Comparison of ENCODE assay signal across 21 cellular contexts in genomic region chr10:58995058-58995596, GRCh38.
DNase-seq lines count a peak whose midpoint lies in the region; ATAC-seq, FAIRE-seq and TF ChIP-seq lines count a peak whose summit lies in the region.
"Had no signal": no experiment of that assay in that cellular context is flagged by ENCODE, and none has a peak within 500 bp of the region (broad histone marks: within the 10 kb centered on the region; RNA-seq: fewer than 3 reads in every experiment).

No MANE protein-coding gene starts in this region.

- peak overlapping the region; percentile 97 for H3K27ac ChIP-seq in cingulate gyrus (ENCODE audit: low read depth, low read length)
- H3K27ac ChIP-seq in right lobe of liver = peak overlapping the region; percentile 43 to 88 (median 81)
- H3K27ac ChIP-seq in CD8-positive, alpha-beta memory T cell (ENCODE audit: low read depth, low read length) = no peak overlapping the region
- no peak overlapping the region for H3K27ac ChIP-seq in SJCRH30
- H3K27ac ChIP-seq: C4-2B had no signal

- H3K9me3 Mint-ChIP-seq in CD8-positive, alpha-beta memory T cell = peaks cover 0 to 5% (median 2%) of the 10 kb centered on the region in 5 donors

- H3K27ac Mint-ChIP-seq in CD8-positive, alpha-beta memory T cell = no peak overlapping the region
- H3K27ac Mint-ChIP-seq: IgD-negative memory B cell had no signal

- TF ChIP-seq CTCF in right lobe of liver (IDR thresholded peaks at IDR 0.05) = no peak

- CTCF ChIA-PET in CD8-positive, alpha-beta memory T cell (lab: Charles Lee) = no interaction called here

- H3K4me3 ChIP-seq in right lobe of liver = peak overlapping the region in 1 of 3 donors; percentile 35
- no peak overlapping the region for H3K4me3 ChIP-seq in CD8-positive, alpha-beta memory T cell (ENCODE audit: low read length)
- no peak overlapping the region for H3K4me3 ChIP-seq in SJCRH30

- H3K27me3 ChIP-seq in right lobe of liver (no peaks in the 10 kb centered on the region), SJCRH30 (no peaks in the 10 kb centered on the region)
- H3K27me3 ChIP-seq in CD8-positive, alpha-beta memory T cell (ENCODE audit: insufficient read depth, low read length, poor library complexity, severe bottlenecking) = no peaks in the 10 kb centered on the region

- H3K36me3 Mint-ChIP-seq in CD8-positive, alpha-beta memory T cell = no peaks in the 10 kb centered on the region
- H3K36me3 Mint-ChIP-seq: IgD-negative memory B cell had no signal

- H3K9me3 ChIP-seq in right lobe of liver (no peaks in the 10 kb centered on the region), SJCRH30 (replicated peaks) (no peaks in the 10 kb centered on the region)
- no peaks in the 10 kb centered on the region for H3K9me3 ChIP-seq in CD8-positive, alpha-beta memory T cell (ENCODE audit: low read length)

- H3K27me3 Mint-ChIP-seq in CD8-positive, alpha-beta memory T cell = peaks cover 0 to 3% of the 10 kb centered on the region in 2 donors
- H3K27me3 Mint-ChIP-seq: IgD-negative memory B cell had no signal

- WGBS in right lobe of liver (ENCODE audit: insufficient coverage, low coverage, low lambda C conversion rate, missing lambda C conversion rate) = 30% methylated on average over 6 of the region's 6 CpGs

- peak; percentile 63 for FAIRE-seq in GM18507 (lab: Jason Lieb, UNC)
- FAIRE-seq: GM12891 had no signal

- POLR2A ChIA-PET in CD8-positive, alpha-beta memory T cell (lab: Charles Lee) = no interaction called here

- intact Hi-C loops in right lobe of liver (cut with DNase I) = no loop called here

- TF ChIP-seq POLR2A in right lobe of liver (IDR thresholded peaks at IDR 0.05) = no peak

- no peak for DNase-seq in GM18507 (ENCODE audit: extremely low spot score, insufficient read length, low read depth)
- no peak for DNase-seq in right lobe of liver
- DNase-seq in CD8-positive, alpha-beta memory T cell = no peak
- DNase-seq in NCI-H2081 (lab: John Stamatoyannopoulos, UW) = no peak
- no peak for DNase-seq in SJCRH30
- no peak for DNase-seq in GF-D8 (lab: John Stamatoyannopoulos, UW)
- DNase-seq: DMS79, GOT3, HCEC 1CT, MV-4-11, NCI-H1105 treated with DMSO at 0.1 percent for 48 hours, NCI-H2029 treated with DMSO at 0.1 percent for 48 hours, NCI-H2171, NCI-H345, NCI-H524, NCI-H82 had no signal

- H3K4me1 ChIP-seq in right lobe of liver = peaks cover 0 to 66% (median 20%) of the 10 kb centered on the region in 4 donors
- H3K4me1 ChIP-seq in CD8-positive, alpha-beta memory T cell (ENCODE audit: insufficient read depth, low read length) = no peaks in the 10 kb centered on the region
- H3K4me1 ChIP-seq in SJCRH30 = peaks cover 8% of the 10 kb centered on the region

- no peaks in the 10 kb centered on the region for H3K4me1 Mint-ChIP-seq in CD8-positive, alpha-beta memory T cell
- H3K4me1 Mint-ChIP-seq: IgD-negative memory B cell had no signal

- H3K4me3 Mint-ChIP-seq in CD8-positive, alpha-beta memory T cell = no peak overlapping the region
- H3K4me3 Mint-ChIP-seq: IgD-negative memory B cell had no signal

- peak in 1 of 4 donors; percentile 10 for ATAC-seq in right lobe of liver
- ATAC-seq: Panc1 had no signal

- H3K36me3 ChIP-seq in right lobe of liver (no peaks in the 10 kb centered on the region), SJCRH30 (no peaks in the 10 kb centered on the region)
- no peaks in the 10 kb centered on the region for H3K36me3 ChIP-seq in CD8-positive, alpha-beta memory T cell (ENCODE audit: insufficient read depth, low read length)

Comparison
In these comparisons a context has a peak if more than half of its experiments do, and no peak if none do; other contexts are left out.
1. H3K27ac ChIP-seq: peak in cingulate gyrus (single experiment) and right lobe of liver (3 of 3); none in CD8-positive, alpha-beta memory T cell (single experiment) and SJCRH30 (single experiment).